ENCODE assay signal across 3 cellular contexts in genomic region chr6:33202799-33203198, GRCh38.
TF ChIP-seq lines count a peak whose summit lies in the region.

No MANE protein-coding gene starts in this region.

TF ChIP-seq in SK-N-SH, 30 proteins besides CTCF, POLR2A, EP300 and RAD21:
- TF ChIP-seq YY1 (IDR thresholded peaks at IDR 0.05; ENCODE audit: low read depth): no peak
- TF ChIP-seq MEF2A (IDR thresholded peaks at IDR 0.05; ENCODE audit: borderline replicate concordance, low read depth): no peak
- no peak for TF ChIP-seq EZH2phosphoT487 (IDR thresholded peaks at IDR 0.05; ENCODE audit: borderline replicate concordance, low read depth)
- TF ChIP-seq TEAD4 (IDR thresholded peaks at IDR 0.05; ENCODE audit: borderline replicate concordance, insufficient read depth): no peak

TF ChIP-seq in SK-N-SH treated with all-trans-retinoic acid at 6 μM for 48 hours, 23 proteins besides CTCF, POLR2A, EP300 and RAD21:
- TF ChIP-seq, protein P1, sequence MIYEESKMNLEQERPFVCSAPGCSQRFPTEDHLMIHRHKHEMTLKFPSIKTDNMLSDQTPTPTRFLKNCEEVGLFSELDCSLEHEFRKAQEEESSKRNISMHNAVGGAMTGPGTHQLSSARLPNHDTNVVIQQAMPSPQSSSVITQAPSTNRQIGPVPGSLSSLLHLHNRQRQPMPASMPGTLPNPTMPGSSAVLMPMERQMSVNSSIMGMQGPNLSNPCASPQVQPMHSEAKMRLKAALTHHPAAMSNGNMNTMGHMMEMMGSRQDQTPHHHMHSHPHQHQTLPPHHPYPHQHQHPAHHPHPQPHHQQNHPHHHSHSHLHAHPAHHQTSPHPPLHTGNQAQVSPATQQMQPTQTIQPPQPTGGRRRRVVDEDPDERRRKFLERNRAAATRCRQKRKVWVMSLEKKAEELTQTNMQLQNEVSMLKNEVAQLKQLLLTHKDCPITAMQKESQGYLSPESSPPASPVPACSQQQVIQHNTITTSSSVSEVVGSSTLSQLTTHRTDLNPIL (CRISPR knock-in tag; IDR thresholded peaks at IDR 0.05; ENCODE audit: low read depth): no peak
- no peak for TF ChIP-seq CSDC2 (CRISPR knock-in tag; IDR thresholded peaks at IDR 0.05)
- no peak for TF ChIP-seq OSR1 (CRISPR knock-in tag; IDR thresholded peaks at IDR 0.05)
- no peak for TF ChIP-seq ESRRG (CRISPR knock-in tag; IDR thresholded peaks at IDR 0.05)
- no peak for TF ChIP-seq ZNF565 (CRISPR knock-in tag; conservative IDR thresholded peaks at IDR 0.05; ENCODE audit: low read depth)
- TF ChIP-seq SNAI2 (CRISPR knock-in tag; IDR thresholded peaks at IDR 0.05): no peak
- no peak for TF ChIP-seq ISL1 (CRISPR knock-in tag; IDR thresholded peaks at IDR 0.05)
- TF ChIP-seq, protein P2, sequence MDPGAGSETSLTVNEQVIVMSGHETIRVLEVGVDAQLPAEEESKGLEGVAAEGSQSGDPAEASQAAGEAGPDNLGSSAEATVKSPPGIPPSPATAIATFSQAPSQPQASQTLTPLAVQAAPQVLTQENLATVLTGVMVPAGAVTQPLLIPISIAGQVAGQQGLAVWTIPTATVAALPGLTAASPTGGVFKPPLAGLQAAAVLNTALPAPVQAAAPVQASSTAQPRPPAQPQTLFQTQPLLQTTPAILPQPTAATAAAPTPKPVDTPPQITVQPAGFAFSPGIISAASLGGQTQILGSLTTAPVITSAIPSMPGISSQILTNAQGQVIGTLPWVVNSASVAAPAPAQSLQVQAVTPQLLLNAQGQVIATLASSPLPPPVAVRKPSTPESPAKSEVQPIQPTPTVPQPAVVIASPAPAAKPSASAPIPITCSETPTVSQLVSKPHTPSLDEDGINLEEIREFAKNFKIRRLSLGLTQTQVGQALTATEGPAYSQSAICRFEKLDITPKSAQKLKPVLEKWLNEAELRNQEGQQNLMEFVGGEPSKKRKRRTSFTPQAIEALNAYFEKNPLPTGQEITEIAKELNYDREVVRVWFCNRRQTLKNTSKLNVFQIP (CRISPR knock-in tag; IDR thresholded peaks at IDR 0.05; ENCODE audit: borderline replicate concordance, low read depth): no peak
- no peak for TF ChIP-seq ARNTL (CRISPR knock-in tag; IDR thresholded peaks at IDR 0.05; ENCODE audit: borderline replicate concordance, low read depth)
- TF ChIP-seq, protein P3, sequence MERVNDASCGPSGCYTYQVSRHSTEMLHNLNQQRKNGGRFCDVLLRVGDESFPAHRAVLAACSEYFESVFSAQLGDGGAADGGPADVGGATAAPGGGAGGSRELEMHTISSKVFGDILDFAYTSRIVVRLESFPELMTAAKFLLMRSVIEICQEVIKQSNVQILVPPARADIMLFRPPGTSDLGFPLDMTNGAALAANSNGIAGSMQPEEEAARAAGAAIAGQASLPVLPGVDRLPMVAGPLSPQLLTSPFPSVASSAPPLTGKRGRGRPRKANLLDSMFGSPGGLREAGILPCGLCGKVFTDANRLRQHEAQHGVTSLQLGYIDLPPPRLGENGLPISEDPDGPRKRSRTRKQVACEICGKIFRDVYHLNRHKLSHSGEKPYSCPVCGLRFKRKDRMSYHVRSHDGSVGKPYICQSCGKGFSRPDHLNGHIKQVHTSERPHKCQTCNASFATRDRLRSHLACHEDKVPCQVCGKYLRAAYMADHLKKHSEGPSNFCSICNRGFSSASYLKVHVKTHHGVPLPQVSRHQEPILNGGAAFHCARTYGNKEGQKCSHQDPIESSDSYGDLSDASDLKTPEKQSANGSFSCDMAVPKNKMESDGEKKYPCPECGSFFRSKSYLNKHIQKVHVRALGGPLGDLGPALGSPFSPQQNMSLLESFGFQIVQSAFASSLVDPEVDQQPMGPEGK (CRISPR knock-in tag; IDR thresholded peaks at IDR 0.05; ENCODE audit: borderline replicate concordance): no peak
- TF ChIP-seq CSRNP3 (CRISPR knock-in tag; IDR thresholded peaks at IDR 0.05): no peak
- TF ChIP-seq TOX (CRISPR knock-in tag; IDR thresholded peaks at IDR 0.05; ENCODE audit: borderline replicate concordance): no peak
- TF ChIP-seq, protein P4, sequence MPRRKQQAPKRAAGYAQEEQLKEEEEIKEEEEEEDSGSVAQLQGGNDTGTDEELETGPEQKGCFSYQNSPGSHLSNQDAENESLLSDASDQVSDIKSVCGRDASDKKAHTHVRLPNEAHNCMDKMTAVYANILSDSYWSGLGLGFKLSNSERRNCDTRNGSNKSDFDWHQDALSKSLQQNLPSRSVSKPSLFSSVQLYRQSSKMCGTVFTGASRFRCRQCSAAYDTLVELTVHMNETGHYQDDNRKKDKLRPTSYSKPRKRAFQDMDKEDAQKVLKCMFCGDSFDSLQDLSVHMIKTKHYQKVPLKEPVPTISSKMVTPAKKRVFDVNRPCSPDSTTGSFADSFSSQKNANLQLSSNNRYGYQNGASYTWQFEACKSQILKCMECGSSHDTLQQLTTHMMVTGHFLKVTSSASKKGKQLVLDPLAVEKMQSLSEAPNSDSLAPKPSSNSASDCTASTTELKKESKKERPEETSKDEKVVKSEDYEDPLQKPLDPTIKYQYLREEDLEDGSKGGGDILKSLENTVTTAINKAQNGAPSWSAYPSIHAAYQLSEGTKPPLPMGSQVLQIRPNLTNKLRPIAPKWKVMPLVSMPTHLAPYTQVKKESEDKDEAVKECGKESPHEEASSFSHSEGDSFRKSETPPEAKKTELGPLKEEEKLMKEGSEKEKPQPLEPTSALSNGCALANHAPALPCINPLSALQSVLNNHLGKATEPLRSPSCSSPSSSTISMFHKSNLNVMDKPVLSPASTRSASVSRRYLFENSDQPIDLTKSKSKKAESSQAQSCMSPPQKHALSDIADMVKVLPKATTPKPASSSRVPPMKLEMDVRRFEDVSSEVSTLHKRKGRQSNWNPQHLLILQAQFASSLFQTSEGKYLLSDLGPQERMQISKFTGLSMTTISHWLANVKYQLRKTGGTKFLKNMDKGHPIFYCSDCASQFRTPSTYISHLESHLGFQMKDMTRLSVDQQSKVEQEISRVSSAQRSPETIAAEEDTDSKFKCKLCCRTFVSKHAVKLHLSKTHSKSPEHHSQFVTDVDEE (CRISPR knock-in tag; IDR thresholded peaks at IDR 0.05): no peak

TF ChIP-seq in GM12878, 131 proteins besides CTCF, POLR2A, EP300 and RAD21:
- TF ChIP-seq PAX5 (IDR thresholded peaks at IDR 0.05; ENCODE audit: borderline replicate concordance, low read depth, low read length) (no peak), SIX5 (IDR thresholded peaks at IDR 0.05; ENCODE audit: low read depth, low read length, severe bottlenecking) (no peak), RAD51 (IDR thresholded peaks at IDR 0.05) (no peak), RCOR1 (conservative IDR thresholded peaks at IDR 0.05; ENCODE audit: low read depth, low read length) (no peak), ZNF24 (IDR thresholded peaks at IDR 0.05) (no peak), PML (IDR thresholded peaks at IDR 0.05; ENCODE audit: low read length) (no peak), MTA3 (IDR thresholded peaks at IDR 0.05; ENCODE audit: borderline replicate concordance, low read length) (no peak)
- TF ChIP-seq, protein P5, sequence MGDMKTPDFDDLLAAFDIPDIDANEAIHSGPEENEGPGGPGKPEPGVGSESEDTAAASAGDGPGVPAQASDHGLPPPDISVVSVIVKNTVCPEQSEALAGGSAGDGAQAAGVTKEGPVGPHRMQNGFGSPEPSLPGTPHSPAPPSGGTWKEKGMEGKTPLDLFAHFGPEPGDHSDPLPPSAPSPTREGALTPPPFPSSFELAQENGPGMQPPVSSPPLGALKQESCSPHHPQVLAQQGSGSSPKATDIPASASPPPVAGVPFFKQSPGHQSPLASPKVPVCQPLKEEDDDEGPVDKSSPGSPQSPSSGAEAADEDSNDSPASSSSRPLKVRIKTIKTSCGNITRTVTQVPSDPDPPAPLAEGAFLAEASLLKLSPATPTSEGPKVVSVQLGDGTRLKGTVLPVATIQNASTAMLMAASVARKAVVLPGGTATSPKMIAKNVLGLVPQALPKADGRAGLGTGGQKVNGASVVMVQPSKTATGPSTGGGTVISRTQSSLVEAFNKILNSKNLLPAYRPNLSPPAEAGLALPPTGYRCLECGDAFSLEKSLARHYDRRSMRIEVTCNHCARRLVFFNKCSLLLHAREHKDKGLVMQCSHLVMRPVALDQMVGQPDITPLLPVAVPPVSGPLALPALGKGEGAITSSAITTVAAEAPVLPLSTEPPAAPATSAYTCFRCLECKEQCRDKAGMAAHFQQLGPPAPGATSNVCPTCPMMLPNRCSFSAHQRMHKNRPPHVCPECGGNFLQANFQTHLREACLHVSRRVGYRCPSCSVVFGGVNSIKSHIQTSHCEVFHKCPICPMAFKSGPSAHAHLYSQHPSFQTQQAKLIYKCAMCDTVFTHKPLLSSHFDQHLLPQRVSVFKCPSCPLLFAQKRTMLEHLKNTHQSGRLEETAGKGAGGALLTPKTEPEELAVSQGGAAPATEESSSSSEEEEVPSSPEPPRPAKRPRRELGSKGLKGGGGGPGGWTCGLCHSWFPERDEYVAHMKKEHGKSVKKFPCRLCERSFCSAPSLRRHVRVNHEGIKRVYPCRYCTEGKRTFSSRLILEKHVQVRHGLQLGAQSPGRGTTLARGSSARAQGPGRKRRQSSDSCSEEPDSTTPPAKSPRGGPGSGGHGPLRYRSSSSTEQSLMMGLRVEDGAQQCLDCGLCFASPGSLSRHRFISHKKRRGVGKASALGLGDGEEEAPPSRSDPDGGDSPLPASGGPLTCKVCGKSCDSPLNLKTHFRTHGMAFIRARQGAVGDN (IDR thresholded peaks at IDR 0.05): no peak
